1 cellular context compared by ENCODE assay signal in the genomic region with DNA sequence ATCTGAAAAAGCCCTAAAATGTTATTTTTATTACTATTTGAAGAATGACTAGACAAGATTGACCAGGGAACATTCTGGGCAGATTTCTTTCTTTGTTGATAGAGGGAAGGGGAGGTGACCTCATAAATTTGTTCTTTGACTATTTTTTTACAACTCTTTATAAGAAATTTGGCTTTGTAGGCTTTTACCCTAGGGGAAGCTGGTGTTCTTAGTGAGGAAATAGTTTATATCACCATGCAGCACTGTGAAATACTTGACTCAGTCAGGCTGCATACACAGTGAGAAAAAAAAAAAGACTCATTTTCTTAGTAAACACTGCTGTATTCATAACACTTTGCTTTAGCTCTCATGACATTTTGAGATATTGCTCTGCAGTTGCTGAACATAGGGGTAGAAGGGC.
TF ChIP-seq lines count a peak whose summit lies in the region.

No MANE protein-coding gene starts in this region.

TF ChIP-seq in HepG2, 621 proteins besides CTCF, POLR2A, EP300 and RAD21 (continued from another document):
- TF ChIP-seq, protein P1, sequence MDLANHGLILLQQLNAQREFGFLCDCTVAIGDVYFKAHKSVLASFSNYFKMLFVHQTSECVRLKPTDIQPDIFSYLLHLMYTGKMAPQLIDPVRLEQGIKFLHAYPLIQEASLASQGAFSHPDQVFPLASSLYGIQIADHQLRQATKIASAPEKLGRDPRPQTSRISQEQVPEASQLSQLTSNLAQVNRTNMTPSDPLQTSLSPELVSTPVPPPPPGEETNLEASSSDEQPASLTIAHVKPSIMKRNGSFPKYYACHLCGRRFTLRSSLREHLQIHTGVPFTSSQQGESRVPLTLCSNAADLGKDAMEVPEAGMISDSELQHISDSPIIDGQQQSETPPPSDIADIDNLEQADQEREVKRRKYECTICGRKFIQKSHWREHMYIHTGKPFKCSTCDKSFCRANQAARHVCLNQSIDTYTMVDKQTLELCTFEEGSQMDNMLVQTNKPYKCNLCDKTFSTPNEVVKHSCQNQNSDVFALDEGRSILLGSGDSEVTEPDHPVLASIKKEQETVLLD (CRISPR knock-in tag; IDR thresholded peaks at IDR 0.05; ENCODE audit: low read depth), result no peak
- TF ChIP-seq ATAD3A (CRISPR knock-in tag; IDR thresholded peaks at IDR 0.05) (no peak), CEBPG (CRISPR knock-in tag; IDR thresholded peaks at IDR 0.05) (no peak), GPN1 (CRISPR knock-in tag; IDR thresholded peaks at IDR 0.05; ENCODE audit: borderline replicate concordance) (no peak), NFE2 (CRISPR knock-in tag; IDR thresholded peaks at IDR 0.05) (no peak), HIVEP1 (CRISPR knock-in tag; IDR thresholded peaks at IDR 0.05) (no peak), ESRRA (CRISPR knock-in tag; IDR thresholded peaks at IDR 0.05; ENCODE audit: low read depth) (no peak), ZNF790 (CRISPR knock-in tag; IDR thresholded peaks at IDR 0.05; ENCODE audit: borderline replicate concordance) (no peak), IKZF4 (CRISPR knock-in tag; IDR thresholded peaks at IDR 0.05; ENCODE audit: borderline replicate concordance, low read depth, not compliant biosample characterization) (no peak), RELA (CRISPR knock-in tag; IDR thresholded peaks at IDR 0.05) (no peak)
